ENCODE assay signal across 9 cellular contexts in the genomic region with DNA sequence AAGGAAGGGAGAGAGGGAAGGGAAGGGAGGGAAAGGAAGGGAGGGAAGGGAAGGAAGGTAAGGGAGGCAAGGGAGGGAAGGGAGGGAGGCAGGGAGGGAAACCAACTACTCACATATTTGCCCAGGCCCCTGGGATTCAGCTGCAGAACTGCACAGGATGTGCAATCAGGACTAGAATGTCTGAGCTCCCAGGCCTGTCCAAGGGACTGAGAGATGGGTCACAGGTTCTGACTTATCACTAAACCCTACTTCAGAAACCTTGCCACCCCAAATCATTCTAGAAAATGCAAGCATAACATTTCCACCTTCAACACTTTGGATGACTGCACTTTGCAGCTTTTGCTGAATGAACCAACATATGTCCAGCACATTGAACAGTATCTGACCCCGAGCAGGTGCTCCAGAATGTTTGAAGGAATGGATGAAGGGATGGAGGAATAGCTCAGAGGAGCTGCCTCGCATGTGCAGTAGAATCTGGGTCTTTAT.
DNase-seq lines count a peak whose midpoint lies in the region; FAIRE-seq and TF ChIP-seq lines count a peak whose summit lies in the region.
"Had no signal": no experiment of that assay in that cellular context is flagged by ENCODE, and none has a peak within 500 bp of the region (broad histone marks: within the 10 kb centered on the region; RNA-seq: fewer than 3 reads in every experiment).

No MANE protein-coding gene starts in this region.

- 27% methylated on average over 2 of the region's 2 CpGs for WGBS in SK-N-SH (ENCODE audit: low lambda C conversion rate)

- peak overlapping the region; percentile 61; the same call in 1 of the 2 replicates for H3K9ac ChIP-seq in SK-N-SH
- no peak overlapping the region for H3K9ac ChIP-seq in stomach smooth muscle (ENCODE audit: low read length in 2 of 2)

- no peak overlapping the region for H2AFZ ChIP-seq in SK-N-SH (ENCODE audit: low read depth)

- H4K20me1 ChIP-seq in SK-N-SH (ENCODE audit: insufficient read depth): peaks cover 3% of the 10 kb centered on the region; the same call in 1 of the 2 replicates

- FAIRE-seq in H54 (lab: Jason Lieb, UNC): no peak

- no peaks in the 10 kb centered on the region for H3K27me3 ChIP-seq in SK-N-SH (ENCODE audit: insufficient read depth)
- H3K27me3 ChIP-seq in stomach smooth muscle (ENCODE audit: control insufficient read depth in 1 of 2, insufficient read depth in 2 of 2, low read length in 2 of 2): no peaks in the 10 kb centered on the region
- H3K27me3 ChIP-seq: right lobe of liver had no signal

- peaks cover 7% of the 10 kb centered on the region; the same call in 1 of the 2 replicates for H3K79me2 ChIP-seq in SK-N-SH (ENCODE audit: insufficient read depth)

- POLR2A ChIA-PET in SK-N-SH (lab: Yijun Ruan, JAX): no interaction called here

- no peak for TF ChIP-seq POLR2A in H54 (IDR thresholded peaks at IDR 0.05; ENCODE audit: low read depth, low read length)

- H3K4me3 ChIP-seq in SK-N-SH (ENCODE audit: low read depth in 2 of 2, low read length in 1 of 2): peak overlapping the region in 1 of 2 experiments; percentile 39; a peak in 1 of 4 replicates
- H3K4me3 ChIP-seq in fibroblast of pulmonary artery (replicated peaks; ENCODE audit: low read depth, low read length): no peak overlapping the region
- H3K4me3 ChIP-seq in stomach smooth muscle (ENCODE audit: low read length in 2 of 2): no peak overlapping the region
- H3K4me3 ChIP-seq: right lobe of liver had no signal

- no peak for TF ChIP-seq CTCF in SK-N-SH (IDR thresholded peaks at IDR 0.05)
- TF ChIP-seq CTCF in fibroblast of pulmonary artery (IDR thresholded peaks at IDR 0.05; ENCODE audit: low read length, missing control alignments): no peak

- H3K36me3 ChIP-seq in SK-N-SH (replicated peaks in 1 of 2; ENCODE audit: control insufficient read depth in 1 of 2, insufficient read depth in 2 of 2, low read length in 1 of 2) (no peaks in the 10 kb centered on the region), stomach smooth muscle (ENCODE audit: control insufficient read depth in 2 of 2, insufficient read depth in 2 of 2, low read length in 2 of 2) (no peaks in the 10 kb centered on the region)
- H3K36me3 ChIP-seq: right lobe of liver had no signal

- CTCF ChIA-PET in SK-N-SH (lab: Yijun Ruan, JAX): interaction anchor here (0.6 to 10.8 kb wide), 42 partner anchors 9 to 1436 kb away, joined by 3 to 96 read pairs (median 4); no protein-coding TSS in a partner anchor

- peaks cover 36% of the 10 kb centered on the region for H3F3A ChIP-seq in SK-N-SH (replicated peaks; ENCODE audit: insufficient read depth)

- TF ChIP-seq EP300 in SK-N-SH (IDR thresholded peaks at IDR 0.05; ENCODE audit: borderline replicate concordance in 1 of 2, low read depth in 1 of 2, low read length in 1 of 2): no peak

- TF ChIP-seq RAD21 in SK-N-SH (IDR thresholded peaks at IDR 0.05; ENCODE audit: low read length): no peak

- no peaks in the 10 kb centered on the region for H3K9me3 ChIP-seq in SK-N-SH
- no peaks in the 10 kb centered on the region for H3K9me3 ChIP-seq in stomach smooth muscle (ENCODE audit: control insufficient read depth in 2 of 2, low read length in 2 of 2)
- H3K9me3 ChIP-seq: right lobe of liver had no signal

- no peaks in the 10 kb centered on the region for H3K9me2 ChIP-seq in SK-N-SH

- H3K27ac ChIP-seq in SK-N-SH (ENCODE audit: low read depth in 2 of 2, low read length in 1 of 2) (peak overlapping the region; percentile 78 to 95), stomach smooth muscle (ENCODE audit: low read length) (peak overlapping the region; percentile 58)
- H3K27ac ChIP-seq: right lobe of liver had no signal

- peak overlapping the region; percentile 73 for H3K4me2 ChIP-seq in SK-N-SH

- H3K4me1 ChIP-seq in SK-N-SH (ENCODE audit: control insufficient read depth in 1 of 2, insufficient read depth in 2 of 2, low read depth in 1 of 2, low read length in 1 of 2) (peaks cover 47 to 57% of the 10 kb centered on the region in 2 experiments), stomach smooth muscle (ENCODE audit: control insufficient read depth, insufficient read depth, low read length) (peaks cover 62% of the 10 kb centered on the region)
- H3K4me1 ChIP-seq: right lobe of liver had no signal

- DNase-seq in H54 (ENCODE audit: insufficient read length, low spot score): peak; percentile 58
- DNase-seq in SK-N-SH: no peak
- DNase-seq in fibroblast of pulmonary artery (ENCODE audit: low read depth): peak; percentile 66
- no peak for DNase-seq in stimulated activated naive CD4-positive, alpha-beta T cell (lab: John Stamatoyannopoulos, UW)
- no peak for DNase-seq in activated naive CD4-positive, alpha-beta T cell treated with Interleukin-2 at 50 U/mL for 16 hours
- DNase-seq in DMS114 treated with DMSO at 0.1 percent for 48 hours (lab: John Stamatoyannopoulos, UW; ENCODE audit: unreplicated experiment): no peak
- DNase-seq: activated T-cell treated with anti-CD3 and anti-CD28 coated beads for 4 hours had no signal

TF ChIP-seq in SK-N-SH, 30 proteins besides CTCF, POLR2A, EP300 and RAD21:
- TF ChIP-seq, protein P1, sequence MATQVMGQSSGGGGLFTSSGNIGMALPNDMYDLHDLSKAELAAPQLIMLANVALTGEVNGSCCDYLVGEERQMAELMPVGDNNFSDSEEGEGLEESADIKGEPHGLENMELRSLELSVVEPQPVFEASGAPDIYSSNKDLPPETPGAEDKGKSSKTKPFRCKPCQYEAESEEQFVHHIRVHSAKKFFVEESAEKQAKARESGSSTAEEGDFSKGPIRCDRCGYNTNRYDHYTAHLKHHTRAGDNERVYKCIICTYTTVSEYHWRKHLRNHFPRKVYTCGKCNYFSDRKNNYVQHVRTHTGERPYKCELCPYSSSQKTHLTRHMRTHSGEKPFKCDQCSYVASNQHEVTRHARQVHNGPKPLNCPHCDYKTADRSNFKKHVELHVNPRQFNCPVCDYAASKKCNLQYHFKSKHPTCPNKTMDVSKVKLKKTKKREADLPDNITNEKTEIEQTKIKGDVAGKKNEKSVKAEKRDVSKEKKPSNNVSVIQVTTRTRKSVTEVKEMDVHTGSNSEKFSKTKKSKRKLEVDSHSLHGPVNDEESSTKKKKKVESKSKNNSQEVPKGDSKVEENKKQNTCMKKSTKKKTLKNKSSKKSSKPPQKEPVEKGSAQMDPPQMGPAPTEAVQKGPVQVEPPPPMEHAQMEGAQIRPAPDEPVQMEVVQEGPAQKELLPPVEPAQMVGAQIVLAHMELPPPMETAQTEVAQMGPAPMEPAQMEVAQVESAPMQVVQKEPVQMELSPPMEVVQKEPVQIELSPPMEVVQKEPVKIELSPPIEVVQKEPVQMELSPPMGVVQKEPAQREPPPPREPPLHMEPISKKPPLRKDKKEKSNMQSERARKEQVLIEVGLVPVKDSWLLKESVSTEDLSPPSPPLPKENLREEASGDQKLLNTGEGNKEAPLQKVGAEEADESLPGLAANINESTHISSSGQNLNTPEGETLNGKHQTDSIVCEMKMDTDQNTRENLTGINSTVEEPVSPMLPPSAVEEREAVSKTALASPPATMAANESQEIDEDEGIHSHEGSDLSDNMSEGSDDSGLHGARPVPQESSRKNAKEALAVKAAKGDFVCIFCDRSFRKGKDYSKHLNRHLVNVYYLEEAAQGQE (IDR thresholded peaks at IDR 0.05; ENCODE audit: low read depth, low read length): no peak
- TF ChIP-seq, protein P2, sequence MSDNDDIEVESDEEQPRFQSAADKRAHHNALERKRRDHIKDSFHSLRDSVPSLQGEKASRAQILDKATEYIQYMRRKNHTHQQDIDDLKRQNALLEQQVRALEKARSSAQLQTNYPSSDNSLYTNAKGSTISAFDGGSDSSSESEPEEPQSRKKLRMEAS (IDR thresholded peaks at IDR 0.05; ENCODE audit: low read depth): 0 out of 2 replicates have a peak, but pooled peaks have one; percentile 8
- TF ChIP-seq EZH2phosphoT487 (IDR thresholded peaks at IDR 0.05; ENCODE audit: borderline replicate concordance, low read depth) (no peak), RFX5 (IDR thresholded peaks at IDR 0.05; ENCODE audit: low read length) (no peak), RXRA (IDR thresholded peaks at IDR 0.05; ENCODE audit: borderline replicate concordance, low read depth) (no peak), GATA2 (CRISPR knock-in tag; IDR thresholded peaks at IDR 0.05) (no peak), RCOR1 (IDR thresholded peaks at IDR 0.05; ENCODE audit: low read length) (no peak)
- TF ChIP-seq, protein P3, sequence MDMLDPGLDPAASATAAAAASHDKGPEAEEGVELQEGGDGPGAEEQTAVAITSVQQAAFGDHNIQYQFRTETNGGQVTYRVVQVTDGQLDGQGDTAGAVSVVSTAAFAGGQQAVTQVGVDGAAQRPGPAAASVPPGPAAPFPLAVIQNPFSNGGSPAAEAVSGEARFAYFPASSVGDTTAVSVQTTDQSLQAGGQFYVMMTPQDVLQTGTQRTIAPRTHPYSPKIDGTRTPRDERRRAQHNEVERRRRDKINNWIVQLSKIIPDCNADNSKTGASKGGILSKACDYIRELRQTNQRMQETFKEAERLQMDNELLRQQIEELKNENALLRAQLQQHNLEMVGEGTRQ (IDR thresholded peaks at IDR 0.05; ENCODE audit: borderline replicate concordance, low read depth, low read length): no peak

Comparison
In these comparisons a context has a peak if more than half of its experiments do, and no peak if none do; other contexts are left out.
1. DNase-seq: peak in H54 (single experiment) and fibroblast of pulmonary artery (single experiment); none in SK-N-SH (single experiment), stimulated activated naive CD4-positive, alpha-beta T cell (0 of 6), activated naive CD4-positive, alpha-beta T cell treated with Interleukin-2 at 50 U/mL for 16 hours (single experiment) and DMS114 treated with DMSO at 0.1 percent for 48 hours (single experiment).